Comparison of ENCODE assay signal across 8 cellular contexts in the genomic region with DNA sequence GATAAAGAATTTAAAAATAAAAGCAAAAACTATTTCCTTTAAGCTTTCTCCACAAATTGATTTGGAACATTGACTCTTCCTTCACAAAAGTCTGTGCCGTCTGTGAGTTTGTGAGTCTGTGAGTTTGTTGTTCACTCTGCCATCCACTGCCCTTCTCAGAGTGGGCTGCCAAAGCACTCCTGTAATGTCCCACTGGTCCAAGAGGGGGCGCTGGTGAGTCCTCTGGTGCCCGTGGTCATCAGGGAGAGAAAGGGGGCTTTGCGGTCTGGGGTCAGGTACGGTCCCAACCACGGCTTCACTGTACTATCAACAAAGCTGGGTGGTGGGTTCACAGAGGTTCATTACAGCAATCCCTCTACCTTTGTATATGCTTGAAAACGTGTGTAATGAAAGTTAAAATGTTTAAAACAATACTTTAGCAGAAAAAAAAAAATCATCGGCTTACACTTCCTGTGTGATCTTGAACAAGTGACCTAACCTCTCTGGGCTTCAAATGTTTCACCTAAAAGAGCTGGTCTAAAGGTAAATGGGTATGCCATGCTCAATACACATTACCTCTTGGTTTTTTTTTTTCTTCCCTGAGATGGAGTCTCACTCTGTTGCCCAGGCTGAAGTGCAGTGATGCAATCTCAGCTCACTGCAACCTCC. TPM values are rescaled to one million over a fixed set of nuclear protein-coding genes. Genes with fewer than 3 reads are reported as not detected.
DNase-seq lines count a peak whose midpoint lies in the region; ATAC-seq, FAIRE-seq and TF ChIP-seq lines count a peak whose summit lies in the region.

No MANE protein-coding gene starts in this region.

- FAIRE-seq in D721Med (lab: Jason Lieb, UNC), result no peak

- no peaks in the 10 kb centered on the region for H3K4me1 ChIP-seq in thyroid gland

- H3K9me3 ChIP-seq in MG63 (no peaks in the 10 kb centered on the region), thyroid gland (no peaks in the 10 kb centered on the region)

- no peak overlapping the region for H3K4me3 Mint-ChIP-seq in activated naive CD4-positive, alpha-beta T cell treated with anti-CD3 and anti-CD28 coated beads for 36 hours

- TF ChIP-seq CTCF in D721Med (IDR thresholded peaks at IDR 0.05; ENCODE audit: insufficient read depth, missing control alignments), result peak; percentile 27
- TF ChIP-seq CTCF in kidney epithelial cell (IDR thresholded peaks at IDR 0.05; ENCODE audit: insufficient read depth, low read length, poor library complexity, severe bottlenecking), result peak; percentile 86
- peak in 4 of 6 experiments; percentile 19 to 57 (median 24) for TF ChIP-seq CTCF in thyroid gland (IDR thresholded peaks at IDR 0.05)

- H3K27me3 ChIP-seq in MG63, result no peaks in the 10 kb centered on the region
- no peaks in the 10 kb centered on the region for H3K27me3 ChIP-seq in kidney epithelial cell (ENCODE audit: control insufficient read depth, insufficient read depth, low read length)
- no peaks in the 10 kb centered on the region for H3K27me3 ChIP-seq in thyroid gland

- intact Hi-C loops in activated naive CD4-positive, alpha-beta T cell treated with anti-CD3 and anti-CD28 coated beads for 36 hours (cut with micrococcal nuclease), result no loop called here
- intact Hi-C loops in thyroid gland (cut with DNase I), result loop anchor here (10.0 kb wide), 1 partner anchor 611 kb away; no protein-coding TSS in a partner anchor
- intact Hi-C loops in posterior vena cava (cut with DNase I), result loop anchor here in 1 of 2 donors (10.0 kb wide), 2 partner anchors 461 to 621 kb away; partner anchors contain the start of genes GNAS, GNAS-AS1 and NPEPL1

- no peak for ATAC-seq in GM21526 (IDR thresholded peaks at IDR 0.05; ENCODE audit: low FRiP score, unreplicated experiment)

- no peak overlapping the region for H3K27ac ChIP-seq in thyroid gland

- peaks cover 2% of the 10 kb centered on the region for H3K36me3 Mint-ChIP-seq in activated naive CD4-positive, alpha-beta T cell treated with anti-CD3 and anti-CD28 coated beads for 36 hours (ENCODE audit: low read depth)

- H3K27me3 Mint-ChIP-seq in activated naive CD4-positive, alpha-beta T cell treated with anti-CD3 and anti-CD28 coated beads for 36 hours (ENCODE audit: low read depth), result peaks cover 9% of the 10 kb centered on the region

- peaks cover 28% of the 10 kb centered on the region for H3K4me1 Mint-ChIP-seq in activated naive CD4-positive, alpha-beta T cell treated with anti-CD3 and anti-CD28 coated beads for 36 hours (ENCODE audit: low read depth)

- H3K36me3 ChIP-seq in MG63, result peaks cover 3% of the 10 kb centered on the region; the same call in 1 of the 2 replicates
- no peaks in the 10 kb centered on the region for H3K36me3 ChIP-seq in kidney epithelial cell (ENCODE audit: control insufficient read depth, insufficient read depth, low read length)
- H3K36me3 ChIP-seq in thyroid gland, result peaks cover 0 to 8% of the 10 kb centered on the region in 2 donors

- no peak overlapping the region for H3K27ac Mint-ChIP-seq in activated naive CD4-positive, alpha-beta T cell treated with anti-CD3 and anti-CD28 coated beads for 36 hours

- CTCF ChIA-PET in activated naive CD4-positive, alpha-beta T cell treated with anti-CD3 and anti-CD28 coated beads for 36 hours (lab: Charles Lee), result interaction anchor here (0.6 to 3.4 kb wide), 17 partner anchors 9 to 660 kb away, joined by 3 to 9 read pairs (median 4); no protein-coding TSS in a partner anchor

- H3K4me3 ChIP-seq in MG63 (no peak overlapping the region), kidney epithelial cell (ENCODE audit: low read depth, low read length) (no peak overlapping the region), thyroid gland (replicated peaks in 1 of 3) (no peak overlapping the region)

- WGBS in thyroid gland, 2 donors, result 54 to 59% methylated on average over 8 of the region's 8 CpGs

- no peak for TF ChIP-seq POLR2A in thyroid gland (IDR thresholded peaks at IDR 0.05)

- DNase-seq in D721Med (ENCODE audit: insufficient read length, low spot score) (no peak), MG63 (peak; percentile 31), kidney epithelial cell (ENCODE audit: low read depth) (no peak), thyroid gland (peak; percentile 10 to 24), posterior vena cava (ENCODE audit: low spot score) (no peak), NCI-H524 treated with DMSO at 0.1 percent for 48 hours (lab: John Stamatoyannopoulos, UW) (no peak)
- DNase-seq in activated naive CD4-positive, alpha-beta T cell treated with anti-CD3 and anti-CD28 coated beads for 36 hours, result peak; percentile 76

- no peaks in the 10 kb centered on the region for H3K9me3 Mint-ChIP-seq in activated naive CD4-positive, alpha-beta T cell treated with anti-CD3 and anti-CD28 coated beads for 36 hours

RNA-seq across cellular contexts. Expression of gene ANKRD60, which starts 5.6 kb away (rescaled TPM):
- total RNA-seq in MG63 (2014; rRNA removed; shearing (Covaris generic); ENCODE audit: low replicate concordance), result not detected in 2 replicates
- total RNA-seq in activated naive CD4-positive, alpha-beta T cell treated with anti-CD3 and anti-CD28 coated beads for 36 hours, result not detected
- total RNA-seq in kidney epithelial cell, result not detected in 2 replicates
- not detected for total RNA-seq in thyroid gland
- not detected for total RNA-seq in posterior vena cava

Comparison
In these comparisons a context has a peak if more than half of its experiments do, and no peak if none do; other contexts are left out.
1. DNase-seq: peak in MG63 (single experiment), activated naive CD4-positive, alpha-beta T cell treated with anti-CD3 and anti-CD28 coated beads for 36 hours (single experiment) and thyroid gland (2 of 2); none in D721Med (single experiment), kidney epithelial cell (single experiment), posterior vena cava (single experiment) and NCI-H524 treated with DMSO at 0.1 percent for 48 hours (single experiment).
2. CTCF ChIP-seq: peak in every context shown above with its lines; median percentile 86 in kidney epithelial cell; 27 in D721Med; 24 in thyroid gland.